Comparison of ENCODE assay signal across 23 cellular contexts in the genomic region with DNA sequence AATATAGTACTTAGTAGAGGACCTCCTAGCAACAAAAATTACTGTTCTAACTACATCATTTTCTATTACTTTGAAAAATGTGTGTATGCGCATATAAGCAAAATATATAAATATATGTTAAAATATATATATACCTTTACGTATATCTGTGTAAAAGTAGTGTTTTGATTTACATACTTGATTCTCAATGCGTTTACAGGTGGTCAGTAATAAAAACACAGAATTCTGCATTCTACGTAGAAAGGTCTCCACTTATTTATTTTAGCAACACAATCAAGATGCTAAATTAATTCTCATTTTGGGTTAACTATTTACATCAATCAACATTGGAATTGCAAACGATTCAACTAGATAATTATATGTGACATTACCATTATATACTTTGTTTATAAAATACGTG.
DNase-seq lines count a peak whose midpoint lies in the region; ATAC-seq, FAIRE-seq and TF ChIP-seq lines count a peak whose summit lies in the region.
"Had no signal": no experiment of that assay in that cellular context is flagged by ENCODE, and none has a peak within 500 bp of the region (broad histone marks: within the 10 kb centered on the region; RNA-seq: fewer than 3 reads in every experiment).

No MANE protein-coding gene starts in this region.

- H3K27ac ChIP-seq in K562 (ENCODE audit: extremely low read depth, low read depth, low read length) (no peak overlapping the region), uterus (peak overlapping the region; percentile 79 to 95)
- H3K27ac ChIP-seq: A549; BLaER1 treated with 17β-estradiol and CSF1 and Interleukin-3, amounts not matched to agents 10 nM and 100 nM; C4-2B had no signal

- no peak for FAIRE-seq in K562 (lab: Jason Lieb, UNC)
- FAIRE-seq: A549, D721Med, G401.6, GM12891, GM19239 had no signal

- TF ChIP-seq CTCF in K562 (IDR thresholded peaks at IDR 0.05 in 2 of 3, conservative IDR thresholded peaks at IDR 0.05 in 1 of 3; ENCODE audit: insufficient read depth in 2 of 3, low read depth in 1 of 3, low read length in 3 of 3) (no peak), nephron (IDR thresholded peaks at IDR 0.05; ENCODE audit: unreplicated experiment in 3 of 3) (no peak), uterus (IDR thresholded peaks at IDR 0.05) (no peak)

- H3K4me3 ChIP-seq in K562 (no peak overlapping the region), uterus (no peak overlapping the region)
- H3K4me3 ChIP-seq: A549; BLaER1 treated with 17β-estradiol and CSF1 and Interleukin-3, amounts not matched to agents 10 nM and 100 nM had no signal

- no peaks in the 10 kb centered on the region for H3K27me3 ChIP-seq in K562 (ENCODE audit: control insufficient read depth in 2 of 2, insufficient read depth in 2 of 2, low read length in 2 of 2)
- H3K27me3 ChIP-seq in uterus: no peaks in the 10 kb centered on the region
- H3K27me3 ChIP-seq: BLaER1 treated with 17β-estradiol and CSF1 and Interleukin-3, amounts not matched to agents 10 nM and 100 nM had no signal

- no peak overlapping the region for H3K4me3 Mint-ChIP-seq in nephron
- H3K4me3 Mint-ChIP-seq: B cell; CD4-positive, alpha-beta T cell; CD8-positive, alpha-beta T cell had no signal

- peaks cover 49% of the 10 kb centered on the region for H3K4me1 Mint-ChIP-seq in nephron
- H3K4me1 Mint-ChIP-seq: B cell had no signal

- no peaks in the 10 kb centered on the region for H3K27me3 Mint-ChIP-seq in nephron (ENCODE audit: low read depth)
- H3K27me3 Mint-ChIP-seq: B cell; CD4-positive, alpha-beta T cell had no signal

- no peaks in the 10 kb centered on the region for H3K79me2 ChIP-seq in K562 (ENCODE audit: control insufficient read depth, insufficient read depth, low read length)

- H3K9me3 ChIP-seq in K562 (replicated peaks; ENCODE audit: control insufficient read depth, insufficient read depth, low read depth, low read length) (no peaks in the 10 kb centered on the region), uterus (no peaks in the 10 kb centered on the region)
- H3K9me3 ChIP-seq: A549, Caco-2 had no signal

- no peak for TF ChIP-seq EP300 in K562 (IDR thresholded peaks at IDR 0.05; ENCODE audit: low read length)

- H3K36me3 ChIP-seq in K562 (ENCODE audit: control insufficient read depth, insufficient read depth, low read length) (peaks cover 3% of the 10 kb centered on the region; the same call in 1 of the 3 replicates), uterus (no peaks in the 10 kb centered on the region)

- ATAC-seq in K562 (no peak), GM21381 (IDR thresholded peaks at IDR 0.05; ENCODE audit: unreplicated experiment) (no peak), GM21367 (IDR thresholded peaks at IDR 0.05; ENCODE audit: unreplicated experiment) (no peak), GM21390 (IDR thresholded peaks at IDR 0.05; ENCODE audit: unreplicated experiment) (no peak)
- ATAC-seq: A549; CD8-positive, alpha-beta T cell had no signal

- H3K9ac ChIP-seq in K562 (ENCODE audit: insufficient read depth in 1 of 2, low read depth in 2 of 2, low read length in 2 of 2): no peak overlapping the region
- H3K9ac ChIP-seq: BLaER1 treated with 17β-estradiol and CSF1 and Interleukin-3, amounts not matched to agents 10 nM and 100 nM had no signal

- CTCF ChIA-PET in K562 (lab: Yijun Ruan, JAX; ENCODE audit: low intra/inter-chr PET ratio): no interaction called here

- H3K4me1 ChIP-seq in K562 (replicated peaks in 1 of 2; ENCODE audit: control insufficient read depth in 2 of 2, insufficient read depth in 2 of 2, low read length in 2 of 2) (no peaks in the 10 kb centered on the region), uterus (peaks cover 0 to 12% of the 10 kb centered on the region in 2 donors)
- H3K4me1 ChIP-seq: A549, Caco-2 had no signal

- no TSS peak for BruUV-seq in K562 (replicated peaks; lab: Mats Ljungman, UMichigan)

- peak overlapping the region; percentile 78 to 84 (median 79) for H3K27ac Mint-ChIP-seq in nephron
- H3K27ac Mint-ChIP-seq: B cell; CD4-positive, alpha-beta T cell; CD8-positive, alpha-beta T cell had no signal

- no peaks in the 10 kb centered on the region for H4K20me1 ChIP-seq in K562 (replicated peaks; ENCODE audit: control insufficient read depth, insufficient read depth, low read length)

- no peak for TF ChIP-seq POLR2A in K562 (conservative IDR thresholded peaks at IDR 0.05)
- TF ChIP-seq POLR2A in uterus (IDR thresholded peaks at IDR 0.05): no peak

- no peak overlapping the region for H2AFZ ChIP-seq in K562 (ENCODE audit: low read depth, low read length)

- no peak overlapping the region for H3K4me2 ChIP-seq in K562 (ENCODE audit: insufficient read depth, low read length)
- H3K4me2 ChIP-seq: A549; BLaER1 treated with 17β-estradiol and CSF1 and Interleukin-3, amounts not matched to agents 10 nM and 100 nM had no signal

- peaks cover 11% of the 10 kb centered on the region for H3K36me3 Mint-ChIP-seq in nephron (ENCODE audit: low read depth)

- intact Hi-C loops in K562 (cut with micrococcal nuclease) (no loop called here), uterus (cut with DNase I; ENCODE audit: low total_unique reads) (no loop called here)

- no peaks in the 10 kb centered on the region for H3K9me1 ChIP-seq in K562 (ENCODE audit: control insufficient read depth, insufficient read depth, low read length)

- TF ChIP-seq RAD21 in K562 (CRISPR knock-in tag; conservative IDR thresholded peaks at IDR 0.05 in 1 of 2, IDR thresholded peaks at IDR 0.05 in 1 of 2): no peak

- H3K9me3 Mint-ChIP-seq in nephron: no peaks in the 10 kb centered on the region
- H3K9me3 Mint-ChIP-seq: CD4-positive, alpha-beta T cell; CD8-positive, alpha-beta T cell had no signal

- in situ Hi-C loops in K562 (cut with MboI): no loop called here

- 72% methylated on average over 6 of the region's 6 CpGs for WGBS in K562 (ENCODE audit: insufficient coverage, low coverage, missing lambda C conversion rate)

- DNase-seq in K562 (ENCODE audit: extremely low read depth in 1 of 4, low spot score in 3 of 4) (no peak), uterus (no peak), Kasumi-1 (lab: John Stamatoyannopoulos, UW) (no peak)
- DNase-seq: 8988T; AML-193; Caco-2; Calu3; CD4-positive, alpha-beta T cell; CD8-positive, alpha-beta T cell; DMS79 treated with DMSO at 0.1 percent for 48 hours; GF-D8 had no signal

- POLR2A ChIA-PET in K562 (lab: Yijun Ruan, JAX): no interaction called here

TF ChIP-seq in K562, 482 proteins besides CTCF, POLR2A, EP300 and RAD21:
- TF ChIP-seq ZNF586 (CRISPR knock-in tag; conservative IDR thresholded peaks at IDR 0.05): no peak
- TF ChIP-seq, protein P1, sequence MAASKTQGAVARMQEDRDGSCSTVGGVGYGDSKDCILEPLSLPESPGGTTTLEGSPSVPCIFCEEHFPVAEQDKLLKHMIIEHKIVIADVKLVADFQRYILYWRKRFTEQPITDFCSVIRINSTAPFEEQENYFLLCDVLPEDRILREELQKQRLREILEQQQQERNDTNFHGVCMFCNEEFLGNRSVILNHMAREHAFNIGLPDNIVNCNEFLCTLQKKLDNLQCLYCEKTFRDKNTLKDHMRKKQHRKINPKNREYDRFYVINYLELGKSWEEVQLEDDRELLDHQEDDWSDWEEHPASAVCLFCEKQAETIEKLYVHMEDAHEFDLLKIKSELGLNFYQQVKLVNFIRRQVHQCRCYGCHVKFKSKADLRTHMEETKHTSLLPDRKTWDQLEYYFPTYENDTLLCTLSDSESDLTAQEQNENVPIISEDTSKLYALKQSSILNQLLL (CRISPR knock-in tag; IDR thresholded peaks at IDR 0.05; ENCODE audit: borderline replicate concordance): peak; percentile 74; the same call in 1 of the 2 replicates
- peak; percentile 52; the same call in 1 of the 2 replicates for TF ChIP-seq MTF1 (CRISPR knock-in tag; IDR thresholded peaks at IDR 0.05; ENCODE audit: borderline replicate concordance)
- TF ChIP-seq, protein P2, sequence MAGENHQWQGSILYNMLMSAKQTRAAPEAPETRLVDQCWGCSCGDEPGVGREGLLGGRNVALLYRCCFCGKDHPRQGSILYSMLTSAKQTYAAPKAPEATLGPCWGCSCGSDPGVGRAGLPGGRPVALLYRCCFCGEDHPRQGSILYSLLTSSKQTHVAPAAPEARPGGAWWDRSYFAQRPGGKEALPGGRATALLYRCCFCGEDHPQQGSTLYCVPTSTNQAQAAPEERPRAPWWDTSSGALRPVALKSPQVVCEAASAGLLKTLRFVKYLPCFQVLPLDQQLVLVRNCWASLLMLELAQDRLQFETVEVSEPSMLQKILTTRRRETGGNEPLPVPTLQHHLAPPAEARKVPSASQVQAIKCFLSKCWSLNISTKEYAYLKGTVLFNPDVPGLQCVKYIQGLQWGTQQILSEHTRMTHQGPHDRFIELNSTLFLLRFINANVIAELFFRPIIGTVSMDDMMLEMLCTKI (IDR thresholded peaks at IDR 0.05; ENCODE audit: partially characterized antibody): no peak
- TF ChIP-seq NFIX (CRISPR knock-in tag; IDR thresholded peaks at IDR 0.05; ENCODE audit: low read depth): peak; percentile 47; the same call in 1 of the 2 replicates
